In the genomic region with DNA sequence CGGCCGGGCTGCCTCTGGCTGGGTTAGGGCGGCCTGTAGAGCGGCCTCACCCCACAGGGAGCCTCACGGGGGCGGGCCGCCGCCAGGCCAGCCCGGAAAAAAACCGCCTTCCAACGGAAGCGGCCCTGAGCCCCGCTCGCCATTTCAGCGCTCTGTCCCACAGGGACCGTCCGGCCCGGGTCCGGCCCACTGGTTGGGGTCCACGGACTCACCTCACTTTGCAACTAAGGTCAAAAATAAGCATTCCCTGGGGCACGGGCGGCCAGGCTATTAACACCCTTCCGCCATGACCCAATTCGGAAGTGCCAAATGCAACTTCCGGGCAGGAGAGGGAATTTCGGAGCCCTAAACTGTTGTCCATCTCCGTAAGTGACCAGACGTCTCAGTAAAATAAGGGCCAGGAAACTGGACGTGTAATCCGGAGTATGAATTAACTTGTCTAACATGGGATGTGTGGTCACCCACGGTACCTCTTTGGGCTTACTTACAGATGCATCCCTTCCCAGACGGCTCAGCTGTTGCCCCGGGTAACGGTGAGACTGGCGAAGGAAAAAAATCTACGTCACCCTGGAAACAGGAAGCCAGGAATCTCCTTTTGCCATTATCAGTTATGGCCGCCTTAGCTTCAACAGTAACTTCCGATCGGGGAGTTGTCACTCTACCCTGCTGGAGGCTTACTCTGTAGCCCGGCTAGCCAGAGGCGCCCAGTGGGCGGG, we compare ENCODE assay signal across 1 cellular context.
TF ChIP-seq lines count a peak whose summit lies in the region.

A gene with protein sequence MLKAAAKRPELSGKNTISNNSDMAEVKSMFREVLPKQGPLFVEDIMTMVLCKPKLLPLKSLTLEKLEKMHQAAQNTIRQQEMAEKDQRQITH (minus strand): TSS at position 548 of the 716 bp plus-strand sequence. CDS start 1,023 bp downstream, outside the sequence.

TF ChIP-seq in HEK293, 187 proteins besides CTCF, POLR2A, EP300 and RAD21 (continued from another document and continues in another):
- TF ChIP-seq, protein P1, sequence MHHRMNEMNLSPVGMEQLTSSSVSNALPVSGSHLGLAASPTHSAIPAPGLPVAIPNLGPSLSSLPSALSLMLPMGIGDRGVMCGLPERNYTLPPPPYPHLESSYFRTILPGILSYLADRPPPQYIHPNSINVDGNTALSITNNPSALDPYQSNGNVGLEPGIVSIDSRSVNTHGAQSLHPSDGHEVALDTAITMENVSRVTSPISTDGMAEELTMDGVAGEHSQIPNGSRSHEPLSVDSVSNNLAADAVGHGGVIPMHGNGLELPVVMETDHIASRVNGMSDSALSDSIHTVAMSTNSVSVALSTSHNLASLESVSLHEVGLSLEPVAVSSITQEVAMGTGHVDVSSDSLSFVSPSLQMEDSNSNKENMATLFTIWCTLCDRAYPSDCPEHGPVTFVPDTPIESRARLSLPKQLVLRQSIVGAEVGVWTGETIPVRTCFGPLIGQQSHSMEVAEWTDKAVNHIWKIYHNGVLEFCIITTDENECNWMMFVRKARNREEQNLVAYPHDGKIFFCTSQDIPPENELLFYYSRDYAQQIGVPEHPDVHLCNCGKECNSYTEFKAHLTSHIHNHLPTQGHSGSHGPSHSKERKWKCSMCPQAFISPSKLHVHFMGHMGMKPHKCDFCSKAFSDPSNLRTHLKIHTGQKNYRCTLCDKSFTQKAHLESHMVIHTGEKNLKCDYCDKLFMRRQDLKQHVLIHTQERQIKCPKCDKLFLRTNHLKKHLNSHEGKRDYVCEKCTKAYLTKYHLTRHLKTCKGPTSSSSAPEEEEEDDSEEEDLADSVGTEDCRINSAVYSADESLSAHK (tag by site-specific recombination; IDR thresholded peaks at IDR 0.05), result peak; percentile 31; the same call in 1 of the 2 replicates
- no peak for TF ChIP-seq ZNF707 (tag by site-specific recombination; IDR thresholded peaks at IDR 0.05)
- TF ChIP-seq ZNF548 (tag by site-specific recombination; IDR thresholded peaks at IDR 0.05), result no peak
- TF ChIP-seq ZBTB48 (tag by site-specific recombination; IDR thresholded peaks at IDR 0.05), result peak; percentile 92
- TF ChIP-seq, protein P2, sequence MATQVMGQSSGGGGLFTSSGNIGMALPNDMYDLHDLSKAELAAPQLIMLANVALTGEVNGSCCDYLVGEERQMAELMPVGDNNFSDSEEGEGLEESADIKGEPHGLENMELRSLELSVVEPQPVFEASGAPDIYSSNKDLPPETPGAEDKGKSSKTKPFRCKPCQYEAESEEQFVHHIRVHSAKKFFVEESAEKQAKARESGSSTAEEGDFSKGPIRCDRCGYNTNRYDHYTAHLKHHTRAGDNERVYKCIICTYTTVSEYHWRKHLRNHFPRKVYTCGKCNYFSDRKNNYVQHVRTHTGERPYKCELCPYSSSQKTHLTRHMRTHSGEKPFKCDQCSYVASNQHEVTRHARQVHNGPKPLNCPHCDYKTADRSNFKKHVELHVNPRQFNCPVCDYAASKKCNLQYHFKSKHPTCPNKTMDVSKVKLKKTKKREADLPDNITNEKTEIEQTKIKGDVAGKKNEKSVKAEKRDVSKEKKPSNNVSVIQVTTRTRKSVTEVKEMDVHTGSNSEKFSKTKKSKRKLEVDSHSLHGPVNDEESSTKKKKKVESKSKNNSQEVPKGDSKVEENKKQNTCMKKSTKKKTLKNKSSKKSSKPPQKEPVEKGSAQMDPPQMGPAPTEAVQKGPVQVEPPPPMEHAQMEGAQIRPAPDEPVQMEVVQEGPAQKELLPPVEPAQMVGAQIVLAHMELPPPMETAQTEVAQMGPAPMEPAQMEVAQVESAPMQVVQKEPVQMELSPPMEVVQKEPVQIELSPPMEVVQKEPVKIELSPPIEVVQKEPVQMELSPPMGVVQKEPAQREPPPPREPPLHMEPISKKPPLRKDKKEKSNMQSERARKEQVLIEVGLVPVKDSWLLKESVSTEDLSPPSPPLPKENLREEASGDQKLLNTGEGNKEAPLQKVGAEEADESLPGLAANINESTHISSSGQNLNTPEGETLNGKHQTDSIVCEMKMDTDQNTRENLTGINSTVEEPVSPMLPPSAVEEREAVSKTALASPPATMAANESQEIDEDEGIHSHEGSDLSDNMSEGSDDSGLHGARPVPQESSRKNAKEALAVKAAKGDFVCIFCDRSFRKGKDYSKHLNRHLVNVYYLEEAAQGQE (tag by site-specific recombination; IDR thresholded peaks at IDR 0.05), result 0 out of 2 replicates have a peak, but pooled peaks have one; percentile 43
- peak; percentile 95 for TF ChIP-seq ZBTB8A (tag by site-specific recombination; IDR thresholded peaks at IDR 0.05)
- TF ChIP-seq, protein P3, sequence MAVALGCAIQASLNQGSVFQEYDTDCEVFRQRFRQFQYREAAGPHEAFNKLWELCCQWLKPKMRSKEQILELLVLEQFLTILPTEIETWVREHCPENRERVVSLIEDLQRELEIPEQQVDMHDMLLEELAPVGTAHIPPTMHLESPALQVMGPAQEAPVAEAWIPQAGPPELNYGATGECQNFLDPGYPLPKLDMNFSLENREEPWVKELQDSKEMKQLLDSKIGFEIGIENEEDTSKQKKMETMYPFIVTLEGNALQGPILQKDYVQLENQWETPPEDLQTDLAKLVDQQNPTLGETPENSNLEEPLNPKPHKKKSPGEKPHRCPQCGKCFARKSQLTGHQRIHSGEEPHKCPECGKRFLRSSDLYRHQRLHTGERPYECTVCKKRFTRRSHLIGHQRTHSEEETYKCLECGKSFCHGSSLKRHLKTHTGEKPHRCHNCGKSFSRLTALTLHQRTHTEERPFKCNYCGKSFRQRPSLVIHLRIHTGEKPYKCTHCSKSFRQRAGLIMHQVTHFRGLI (tag by site-specific recombination; IDR thresholded peaks at IDR 0.05), result peak; percentile 70; the same call in 1 of the 2 replicates
- TF ChIP-seq GLIS1 (tag by site-specific recombination; IDR thresholded peaks at IDR 0.05), result peak; percentile 95
- 0 out of 2 replicates have a peak, but pooled peaks have one; percentile 55 for TF ChIP-seq FEZF1 (tag by site-specific recombination; IDR thresholded peaks at IDR 0.05)
- TF ChIP-seq ZBTB7A (tag by site-specific recombination; IDR thresholded peaks at IDR 0.05; ENCODE audit: low read depth), result peak; percentile 87
- peak; percentile 91; the same call in 1 of the 2 replicates for TF ChIP-seq ZNF561 (tag by site-specific recombination; IDR thresholded peaks at IDR 0.05; ENCODE audit: borderline replicate concordance)
- TF ChIP-seq ZIC2 (tag by site-specific recombination; IDR thresholded peaks at IDR 0.05), result peak; percentile 80
- TF ChIP-seq ZNF600 (tag by site-specific recombination; IDR thresholded peaks at IDR 0.05), result peak; percentile 100
- peak; percentile 9; the same call in 1 of the 2 replicates for TF ChIP-seq ZNF184 (tag by site-specific recombination; IDR thresholded peaks at IDR 0.05)
- TF ChIP-seq ZNF121 (tag by site-specific recombination; IDR thresholded peaks at IDR 0.05), result no peak
- peak; percentile 26; the same call in 1 of the 2 replicates for TF ChIP-seq ZFP69B (tag by site-specific recombination; IDR thresholded peaks at IDR 0.05)
- TF ChIP-seq ZNF621 (tag by site-specific recombination; IDR thresholded peaks at IDR 0.05), result no peak
- TF ChIP-seq YY1 (tag by site-specific recombination; IDR thresholded peaks at IDR 0.05), result peak; percentile 85
- TF ChIP-seq ZNF416 (tag by site-specific recombination; IDR thresholded peaks at IDR 0.05), result no peak
- peak; percentile 70; the same call in 1 of the 2 replicates for TF ChIP-seq ZFP37 (tag by site-specific recombination; IDR thresholded peaks at IDR 0.05)
- TF ChIP-seq ZNF518A (tag by site-specific recombination; conservative IDR thresholded peaks at IDR 0.05; ENCODE audit: low read depth), result peak; percentile 67
- TF ChIP-seq, protein P4, sequence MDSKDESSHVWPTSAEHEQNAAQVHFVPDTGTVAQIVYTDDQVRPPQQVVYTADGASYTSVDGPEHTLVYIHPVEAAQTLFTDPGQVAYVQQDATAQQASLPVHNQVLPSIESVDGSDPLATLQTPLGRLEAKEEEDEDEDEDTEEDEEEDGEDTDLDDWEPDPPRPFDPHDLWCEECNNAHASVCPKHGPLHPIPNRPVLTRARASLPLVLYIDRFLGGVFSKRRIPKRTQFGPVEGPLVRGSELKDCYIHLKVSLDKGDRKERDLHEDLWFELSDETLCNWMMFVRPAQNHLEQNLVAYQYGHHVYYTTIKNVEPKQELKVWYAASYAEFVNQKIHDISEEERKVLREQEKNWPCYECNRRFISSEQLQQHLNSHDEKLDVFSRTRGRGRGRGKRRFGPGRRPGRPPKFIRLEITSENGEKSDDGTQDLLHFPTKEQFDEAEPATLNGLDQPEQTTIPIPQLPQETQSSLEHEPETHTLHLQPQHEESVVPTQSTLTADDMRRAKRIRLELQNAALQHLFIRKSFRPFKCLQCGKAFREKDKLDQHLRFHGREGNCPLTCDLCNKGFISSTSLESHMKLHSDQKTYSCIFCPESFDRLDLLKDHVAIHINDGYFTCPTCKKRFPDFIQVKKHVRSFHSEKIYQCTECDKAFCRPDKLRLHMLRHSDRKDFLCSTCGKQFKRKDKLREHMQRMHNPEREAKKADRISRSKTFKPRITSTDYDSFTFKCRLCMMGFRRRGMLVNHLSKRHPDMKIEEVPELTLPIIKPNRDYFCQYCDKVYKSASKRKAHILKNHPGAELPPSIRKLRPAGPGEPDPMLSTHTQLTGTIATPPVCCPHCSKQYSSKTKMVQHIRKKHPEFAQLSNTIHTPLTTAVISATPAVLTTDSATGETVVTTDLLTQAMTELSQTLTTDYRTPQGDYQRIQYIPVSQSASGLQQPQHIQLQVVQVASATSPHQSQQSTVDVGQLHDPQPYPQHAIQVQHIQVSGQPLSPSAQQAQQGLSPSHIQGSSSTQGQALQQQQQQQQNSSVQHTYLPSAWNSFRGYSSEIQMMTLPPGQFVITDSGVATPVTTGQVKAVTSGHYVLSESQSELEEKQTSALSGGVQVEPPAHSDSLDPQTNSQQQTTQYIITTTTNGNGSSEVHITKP (tag by site-specific recombination; IDR thresholded peaks at IDR 0.05), result peak; percentile 94
- no peak; the same call in 1 of the 2 replicates for TF ChIP-seq WT1 (tag by site-specific recombination; IDR thresholded peaks at IDR 0.05)
- peak; percentile 96 for TF ChIP-seq KLF8 (tag by site-specific recombination; IDR thresholded peaks at IDR 0.05)
- TF ChIP-seq ZNF335 (tag by site-specific recombination; conservative IDR thresholded peaks at IDR 0.05), result peak; percentile 98
- TF ChIP-seq, protein P5, sequence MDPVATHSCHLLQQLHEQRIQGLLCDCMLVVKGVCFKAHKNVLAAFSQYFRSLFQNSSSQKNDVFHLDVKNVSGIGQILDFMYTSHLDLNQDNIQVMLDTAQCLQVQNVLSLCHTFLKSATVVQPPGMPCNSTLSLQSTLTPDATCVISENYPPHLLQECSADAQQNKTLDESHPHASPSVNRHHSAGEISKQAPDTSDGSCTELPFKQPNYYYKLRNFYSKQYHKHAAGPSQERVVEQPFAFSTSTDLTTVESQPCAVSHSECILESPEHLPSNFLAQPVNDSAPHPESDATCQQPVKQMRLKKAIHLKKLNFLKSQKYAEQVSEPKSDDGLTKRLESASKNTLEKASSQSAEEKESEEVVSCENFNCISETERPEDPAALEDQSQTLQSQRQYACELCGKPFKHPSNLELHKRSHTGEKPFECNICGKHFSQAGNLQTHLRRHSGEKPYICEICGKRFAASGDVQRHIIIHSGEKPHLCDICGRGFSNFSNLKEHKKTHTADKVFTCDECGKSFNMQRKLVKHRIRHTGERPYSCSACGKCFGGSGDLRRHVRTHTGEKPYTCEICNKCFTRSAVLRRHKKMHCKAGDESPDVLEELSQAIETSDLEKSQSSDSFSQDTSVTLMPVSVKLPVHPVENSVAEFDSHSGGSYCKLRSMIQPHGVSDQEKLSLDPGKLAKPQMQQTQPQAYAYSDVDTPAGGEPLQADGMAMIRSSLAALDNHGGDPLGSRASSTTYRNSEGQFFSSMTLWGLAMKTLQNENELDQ (tag by site-specific recombination; IDR thresholded peaks at IDR 0.05; ENCODE audit: low read depth), result no peak
- no peak for TF ChIP-seq AEBP2 (tag by site-specific recombination; IDR thresholded peaks at IDR 0.05; ENCODE audit: borderline replicate concordance)
- no peak for TF ChIP-seq ZNF521 (tag by site-specific recombination; IDR thresholded peaks at IDR 0.05)
- TF ChIP-seq SP3 (tag by site-specific recombination; IDR thresholded peaks at IDR 0.05), result peak; percentile 58
- peak; percentile 71 for TF ChIP-seq ZFHX2 (tag by site-specific recombination; conservative IDR thresholded peaks at IDR 0.05)
- TF ChIP-seq ZNF341 (tag by site-specific recombination; IDR thresholded peaks at IDR 0.05; ENCODE audit: low read depth), result peak; percentile 78; the same call in 1 of the 2 replicates
- no peak for TF ChIP-seq ZNF133 (tag by site-specific recombination; IDR thresholded peaks at IDR 0.05)
